32 cellular contexts compared by ENCODE assay signal in genomic region chr5:4804619-4805211, GRCh38.
"Had no signal": no experiment of that assay in that cellular context is flagged by ENCODE, and none has a peak within 500 bp of the region (broad histone marks: within the 10 kb centered on the region; RNA-seq: fewer than 3 reads in every experiment).

No MANE protein-coding gene starts in this region.

- FAIRE-seq: TTC549 had no signal

- H3K9me3 ChIP-seq: Peyer's patch, SJSA1 had no signal

- H3K9ac ChIP-seq: KMS-11 had no signal

- H3K27me3 Mint-ChIP-seq: activated CD4-positive, alpha-beta memory T cell treated with anti-CD3 and anti-CD28 coated beads for 36 hours; activated naive CD4-positive, alpha-beta T cell treated with anti-CD3 and anti-CD28 coated beads, Interleukin-2, amount 10 ng/mL, durations not matched to agents 7 days and 5 days; activated naive CD8-positive, alpha-beta T cell had no signal

- H3K4me1 ChIP-seq: Peyer's patch, SJSA1 had no signal

- H3K27ac Mint-ChIP-seq: activated CD4-positive, alpha-beta memory T cell treated with anti-CD3 and anti-CD28 coated beads for 36 hours; activated naive CD4-positive, alpha-beta T cell treated with anti-CD3 and anti-CD28 coated beads, Interleukin-2, amount 10 ng/mL, durations not matched to agents 7 days and 5 days; activated naive CD8-positive, alpha-beta T cell; WTC11 had no signal

- H3K4me3 Mint-ChIP-seq: activated CD4-positive, alpha-beta memory T cell treated with anti-CD3 and anti-CD28 coated beads for 36 hours; activated naive CD4-positive, alpha-beta T cell treated with anti-CD3 and anti-CD28 coated beads, Interleukin-2, amount 10 ng/mL, durations not matched to agents 7 days and 5 days; activated naive CD8-positive, alpha-beta T cell; WTC11 had no signal

- H3K4me1 Mint-ChIP-seq: activated naive CD4-positive, alpha-beta T cell treated with anti-CD3 and anti-CD28 coated beads, Interleukin-2, amount 10 ng/mL, durations not matched to agents 7 days and 5 days had no signal

- ATAC-seq: activated CD4-positive, CD25-positive, alpha-beta regulatory T cell treated with anti-CD3 and anti-CD28 coated beads, Interleukin-2, amount 50 U/mL, for 24 hours; PC-3; WTC11 had no signal

- H3K4me3 ChIP-seq: Peyer's patch, SJSA1 had no signal

- DNase-seq: activated CD4-positive, alpha-beta memory T cell treated with anti-CD3 and anti-CD28 coated beads for 36 hours; activated CD4-positive, alpha-beta T cell treated with anti-CD3 and anti-CD28 coated beads for 4 hours; activated CD4-positive, alpha-beta T cell treated with anti-CD3 and anti-CD28 coated beads, Interleukin-2, amount 50 U/mL, for 1 hour; activated CD8-positive, alpha-beta memory T cell treated with anti-CD3 and anti-CD28 coated beads, Interleukin-2, amount 50 U/mL, for 48 hours; activated effector memory CD4-positive, alpha-beta T cell treated with Interleukin-2 at 50 U/mL for 16 hours; activated naive CD4-positive, alpha-beta T cell treated with anti-CD3 and anti-CD28 coated beads, Interleukin-2, amount 10 ng/mL, durations not matched to agents 7 days and 5 days; activated T-cell treated with anti-CD3 and anti-CD28 coated beads, Interleukin-2, amount 50 U/mL, for 48 hours; amniotic stem cell; aorta; brain microvascular endothelial cell; central memory CD4-positive, alpha-beta T cell; NCI-H1092 treated with DMSO at 0.1 percent for 48 hours; NCI-H1417; NCI-H146; NCI-H187; NCI-H2029 treated with DMSO at 0.1 percent for 48 hours; NCI-H2107; NCI-H2171; NCI-H510A; NCI-H69; NK-92 treated with Interleukin-12 subunit alpha and Interleukin-12 subunit beta, amount 100 ng/mL, for 24 hours; PC-3; Peyer's patch; RPMI8226; SHP77 treated with DMSO at 0.1 percent for 48 hours; T1000 had no signal

- H3K9me3 Mint-ChIP-seq: WTC11 had no signal

- H3K36me3 ChIP-seq: brain microvascular endothelial cell, Peyer's patch, SJSA1 had no signal

- H3K27ac ChIP-seq: brain microvascular endothelial cell, KMS-11, Peyer's patch, SJSA1 had no signal

- H3K36me3 Mint-ChIP-seq: activated CD4-positive, alpha-beta memory T cell treated with anti-CD3 and anti-CD28 coated beads for 36 hours; activated naive CD4-positive, alpha-beta T cell treated with anti-CD3 and anti-CD28 coated beads, Interleukin-2, amount 10 ng/mL, durations not matched to agents 7 days and 5 days; activated naive CD8-positive, alpha-beta T cell; WTC11 had no signal

- H3K4me2 ChIP-seq: KMS-11 had no signal

- H3K27me3 ChIP-seq: brain microvascular endothelial cell, Peyer's patch, SJSA1 had no signal
